In genomic region chr3:113745273-113746068, GRCh38 we compare ENCODE assay signal across 1 cellular context.
TF ChIP-seq lines count a peak whose summit lies in the region.

No MANE protein-coding gene starts in this region.

TF ChIP-seq in HepG2, 621 proteins besides CTCF, POLR2A, EP300 and RAD21 (continued from another document):
- TF ChIP-seq, protein P1, sequence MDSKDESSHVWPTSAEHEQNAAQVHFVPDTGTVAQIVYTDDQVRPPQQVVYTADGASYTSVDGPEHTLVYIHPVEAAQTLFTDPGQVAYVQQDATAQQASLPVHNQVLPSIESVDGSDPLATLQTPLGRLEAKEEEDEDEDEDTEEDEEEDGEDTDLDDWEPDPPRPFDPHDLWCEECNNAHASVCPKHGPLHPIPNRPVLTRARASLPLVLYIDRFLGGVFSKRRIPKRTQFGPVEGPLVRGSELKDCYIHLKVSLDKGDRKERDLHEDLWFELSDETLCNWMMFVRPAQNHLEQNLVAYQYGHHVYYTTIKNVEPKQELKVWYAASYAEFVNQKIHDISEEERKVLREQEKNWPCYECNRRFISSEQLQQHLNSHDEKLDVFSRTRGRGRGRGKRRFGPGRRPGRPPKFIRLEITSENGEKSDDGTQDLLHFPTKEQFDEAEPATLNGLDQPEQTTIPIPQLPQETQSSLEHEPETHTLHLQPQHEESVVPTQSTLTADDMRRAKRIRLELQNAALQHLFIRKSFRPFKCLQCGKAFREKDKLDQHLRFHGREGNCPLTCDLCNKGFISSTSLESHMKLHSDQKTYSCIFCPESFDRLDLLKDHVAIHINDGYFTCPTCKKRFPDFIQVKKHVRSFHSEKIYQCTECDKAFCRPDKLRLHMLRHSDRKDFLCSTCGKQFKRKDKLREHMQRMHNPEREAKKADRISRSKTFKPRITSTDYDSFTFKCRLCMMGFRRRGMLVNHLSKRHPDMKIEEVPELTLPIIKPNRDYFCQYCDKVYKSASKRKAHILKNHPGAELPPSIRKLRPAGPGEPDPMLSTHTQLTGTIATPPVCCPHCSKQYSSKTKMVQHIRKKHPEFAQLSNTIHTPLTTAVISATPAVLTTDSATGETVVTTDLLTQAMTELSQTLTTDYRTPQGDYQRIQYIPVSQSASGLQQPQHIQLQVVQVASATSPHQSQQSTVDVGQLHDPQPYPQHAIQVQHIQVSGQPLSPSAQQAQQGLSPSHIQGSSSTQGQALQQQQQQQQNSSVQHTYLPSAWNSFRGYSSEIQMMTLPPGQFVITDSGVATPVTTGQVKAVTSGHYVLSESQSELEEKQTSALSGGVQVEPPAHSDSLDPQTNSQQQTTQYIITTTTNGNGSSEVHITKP (CRISPR knock-in tag; IDR thresholded peaks at IDR 0.05; ENCODE audit: low read depth): 0 out of 2 replicates have a peak, but pooled peaks have one; percentile 51
- no peak for TF ChIP-seq ZC3H13 (CRISPR knock-in tag; IDR thresholded peaks at IDR 0.05)
- no peak for TF ChIP-seq MEIS2 (CRISPR knock-in tag; IDR thresholded peaks at IDR 0.05)
- TF ChIP-seq HMGA1 (CRISPR knock-in tag; conservative IDR thresholded peaks at IDR 0.05): no peak
- TF ChIP-seq TAF15 (IDR thresholded peaks at IDR 0.05; ENCODE audit: low read depth, low read length, poor library complexity, severe bottlenecking): peak; percentile 16
- no peak for TF ChIP-seq NCOA1 (CRISPR knock-in tag; IDR thresholded peaks at IDR 0.05)
- TF ChIP-seq TMF1 (CRISPR knock-in tag; IDR thresholded peaks at IDR 0.05; ENCODE audit: low read depth): no peak
- TF ChIP-seq ZNF615 (CRISPR knock-in tag; IDR thresholded peaks at IDR 0.05; ENCODE audit: borderline replicate concordance): no peak
- TF ChIP-seq ZNF230 (CRISPR knock-in tag; IDR thresholded peaks at IDR 0.05): 0 out of 2 replicates have a peak, but pooled peaks have one; percentile 4
- no peak for TF ChIP-seq SALL2 (CRISPR knock-in tag; IDR thresholded peaks at IDR 0.05)
- peak; percentile 69 for TF ChIP-seq HNRNPLL (IDR thresholded peaks at IDR 0.05; ENCODE audit: low read depth, low read length, poor library complexity, severe bottlenecking)
- TF ChIP-seq ZNF446 (CRISPR knock-in tag; IDR thresholded peaks at IDR 0.05): peak; percentile 82; the same call in 1 of the 2 replicates
- no peak for TF ChIP-seq ZFX (CRISPR knock-in tag; IDR thresholded peaks at IDR 0.05; ENCODE audit: low read depth)
- TF ChIP-seq FOXJ3 (CRISPR knock-in tag; IDR thresholded peaks at IDR 0.05; ENCODE audit: borderline replicate concordance): 0 out of 2 replicates have a peak, but pooled peaks have one; percentile 15
